In the genomic region with DNA sequence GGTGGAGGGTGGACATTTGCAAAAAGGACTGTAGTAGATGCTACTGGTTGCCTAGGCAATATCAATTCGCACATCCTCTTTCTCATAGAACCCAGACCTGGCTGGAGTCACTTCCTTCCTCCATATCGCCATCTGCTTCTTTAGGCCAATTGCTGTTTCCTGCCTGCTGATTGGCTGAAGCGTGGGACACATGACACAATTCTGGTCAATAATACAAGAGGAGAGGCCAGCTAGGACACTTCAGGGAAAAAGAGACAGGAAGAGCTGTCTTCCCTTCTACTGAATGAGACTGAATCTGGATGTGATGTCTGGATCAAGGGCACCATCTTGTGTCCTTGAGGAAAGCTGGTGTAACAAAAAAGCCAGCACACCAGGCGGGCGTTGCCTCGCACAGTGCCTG, we compare ENCODE assay signal across 16 cellular contexts. TPM values are rescaled to one million over a fixed set of nuclear protein-coding genes. Genes with fewer than 3 reads are reported as not detected.
DNase-seq lines count a peak whose midpoint lies in the region; ATAC-seq, FAIRE-seq and TF ChIP-seq lines count a peak whose summit lies in the region.
"Had no signal": no experiment of that assay in that cellular context is flagged by ENCODE, and none has a peak within 500 bp of the region (broad histone marks: within the 10 kb centered on the region; RNA-seq: fewer than 3 reads in every experiment).

No MANE protein-coding gene starts in this region.

- no peaks in the 10 kb centered on the region for H3K79me2 ChIP-seq in PC-3 (ENCODE audit: low read length)

- no peak overlapping the region for H3K27ac ChIP-seq in A549
- H3K27ac ChIP-seq in PC-3 (ENCODE audit: low read length), result no peak overlapping the region

- H3K27me3 ChIP-seq in PC-3 (ENCODE audit: low read length), result no peaks in the 10 kb centered on the region

- TF ChIP-seq RAD21 in A549 (conservative IDR thresholded peaks at IDR 0.05 in 1 of 2, IDR thresholded peaks at IDR 0.05 in 1 of 2), result peak; percentile 17 to 36; a peak in 2 of 5 replicates

- FAIRE-seq in A549 (lab: Jason Lieb, UNC), result no peak

- intact Hi-C loops in PC-3 (cut with micrococcal nuclease), result no loop called here

- BruUV-seq in PC-3 (replicated peaks; lab: Mats Ljungman, UMichigan), result no TSS peak

- H3K9me2 ChIP-seq in PC-3 (replicated peaks; ENCODE audit: low read length), result no peaks in the 10 kb centered on the region

- H3K9ac ChIP-seq in PC-3 (ENCODE audit: low read length), result no peak overlapping the region

- H2AFZ ChIP-seq in PC-3 (ENCODE audit: low read length), result no peak overlapping the region

- no peaks in the 10 kb centered on the region for H3K36me3 ChIP-seq in PC-3 (ENCODE audit: low read depth, low read length)

- WGBS in A549 (ENCODE audit: missing lambda C conversion rate), result 93% methylated on average over 6 of the region's 6 CpGs

- H3K9me3 ChIP-seq in A549 (peaks cover 14% of the 10 kb centered on the region; the same call in 2 of the 3 replicates), PC-3 (ENCODE audit: low read length) (no peaks in the 10 kb centered on the region)
- H3K9me3 ChIP-seq: mucosa of descending colon had no signal

- CTCF ChIA-PET in A549 (lab: Yijun Ruan, JAX), result interaction anchor here (1.1 to 9.3 kb wide), 4 partner anchors 8 to 258 kb away, joined by 3 to 167 read pairs (median 84); no protein-coding TSS in a partner anchor
- CTCF ChIA-PET in PC-3 (lab: Charles Lee), result no interaction called here

- no peak for TF ChIP-seq CTCF in A549 (IDR thresholded peaks at IDR 0.05)
- TF ChIP-seq CTCF in GM12865 (IDR thresholded peaks at IDR 0.05; ENCODE audit: insufficient read depth, low read depth, low read length, missing control alignments), result no peak
- TF ChIP-seq CTCF in PC-3 (conservative IDR thresholded peaks at IDR 0.05; ENCODE audit: low read depth, low read length), result peak; percentile 41; the same call in 1 of the 2 replicates

- TF ChIP-seq EP300 in A549 (IDR thresholded peaks at IDR 0.05), result no peak

- H3K4me2 ChIP-seq in A549 (no peak overlapping the region), PC-3 (ENCODE audit: low read length) (no peak overlapping the region)

- H3K4me1 ChIP-seq in A549 (no peaks in the 10 kb centered on the region), PC-3 (ENCODE audit: insufficient read depth, low read length) (peaks cover 5% of the 10 kb centered on the region)

- H4K20me1 ChIP-seq in PC-3 (ENCODE audit: low read length), result no peaks in the 10 kb centered on the region

- POLR2A ChIA-PET in A549 (lab: Yijun Ruan, JAX) (no interaction called here), PC-3 (lab: Charles Lee; ENCODE audit: unreplicated experiment) (no interaction called here)

- H3K4me3 ChIP-seq in A549 (no peak overlapping the region), GM12865 (ENCODE audit: low read depth, low read length) (no peak overlapping the region), PC-3 (ENCODE audit: low read length) (no peak overlapping the region)
- H3K4me3 ChIP-seq: mucosa of descending colon had no signal

- ATAC-seq in A549, result no peak
- no peak for ATAC-seq in PC-3
- peak; percentile 8 for ATAC-seq in esophagus mucosa
- ATAC-seq in HG02885 (IDR thresholded peaks at IDR 0.05; ENCODE audit: poor library complexity, unreplicated experiment), result no peak
- ATAC-seq in HG03432 (IDR thresholded peaks at IDR 0.05; ENCODE audit: unreplicated experiment), result no peak
- no peak for ATAC-seq in GM21576 (IDR thresholded peaks at IDR 0.05; ENCODE audit: unreplicated experiment)
- ATAC-seq: mucosa of descending colon had no signal

- H3F3A ChIP-seq in PC-3 (ENCODE audit: low read length, unreplicated experiment), result no peaks in the 10 kb centered on the region

- TF ChIP-seq POLR2A in A549 (IDR thresholded peaks at IDR 0.05; ENCODE audit: low read length), result no peak

- DNase-seq in A549 (ENCODE audit: low read depth in 1 of 2, low spot score in 1 of 2), result peak in 1 of 2 experiments; percentile 44
- peak; percentile 29 for DNase-seq in GM12865 (ENCODE audit: low read depth)
- peak; percentile 26 for DNase-seq in PC-3
- DNase-seq in nucleus accumbens (lab: John Stamatoyannopoulos, UW), result no peak
- DNase-seq: activated CD4-positive, alpha-beta T cell treated with anti-CD3 and anti-CD28 coated beads, Interleukin-2, amount 10 ng/mL, durations not matched to agents 24 days and 14 days; activated T-cell treated with anti-CD3 and anti-CD28 coated beads, Interleukin-2, amount 50 U/mL, for 48 hours; amygdala; cortex of kidney; immature natural killer cell; NCI-H526 treated with DMSO at 0.1 percent for 48 hours; T-helper 1 cell had no signal

TF ChIP-seq in A549, 52 proteins besides CTCF, POLR2A, EP300 and RAD21:
- TF ChIP-seq ZFP36 (IDR thresholded peaks at IDR 0.05; ENCODE audit: borderline replicate concordance, partially characterized antibody) (no peak), TFCP2L1 (CRISPR knock-in tag; IDR thresholded peaks at IDR 0.05) (no peak), EHMT2 (IDR thresholded peaks at IDR 0.05; ENCODE audit: low read depth) (no peak), KDM5A (IDR thresholded peaks at IDR 0.05) (no peak), NPAS2 (CRISPR knock-in tag; IDR thresholded peaks at IDR 0.05; ENCODE audit: borderline replicate concordance) (no peak), CHD4 (IDR thresholded peaks at IDR 0.05; ENCODE audit: borderline replicate concordance) (no peak), HES2 (IDR thresholded peaks at IDR 0.05) (no peak), ZNF302 (CRISPR knock-in tag; IDR thresholded peaks at IDR 0.05) (no peak), JUNB (IDR thresholded peaks at IDR 0.05) (no peak), SMC3 (IDR thresholded peaks at IDR 0.05) (no peak), USF2 (IDR thresholded peaks at IDR 0.05) (no peak), NR3C1 (IDR thresholded peaks at IDR 0.05) (no peak), E2F6 (IDR thresholded peaks at IDR 0.05; ENCODE audit: borderline replicate concordance, low read depth) (no peak), CHD2 (IDR thresholded peaks at IDR 0.05; ENCODE audit: low read length, partially characterized antibody) (no peak), HOXB5 (CRISPR knock-in tag; IDR thresholded peaks at IDR 0.05) (no peak)
TF ChIP-seq in A549: peak in this region for 0.

RNA-seq across cellular contexts. Expression of gene TRPV4, which starts 53.8 kb away (rescaled TPM):
- polyA plus RNA-seq in A549 (2011; rRNA removed), result 0.37 and 0.52 TPM in 2 replicates
- 0.15 and 0.26 TPM in 2 replicates for polyA plus RNA-seq in A549 (2012; cell fraction: cytosol; rRNA removed)
- 0.43 and 0.53 TPM in 2 replicates for polyA plus RNA-seq in A549 (2012; cell fraction: nucleus; rRNA removed)
- polyA plus RNA-seq in A549 (2017; fragmentation: RNase III; extraction: RNeasy Plus Mini Kit Qiagen cat#74134 plus additional on column Dnase treatment), result 0.05 to 0.15 TPM (median 0.09 TPM) in 3 replicates
- 0.88 and 1.2 TPM in 2 replicates for polyA minus RNA-seq in A549 (2011; rRNA and poly(A)+ RNA removed)
- total RNA-seq in PC-3 (2014; rRNA removed), result 1.6 and 2.4 TPM in 2 replicates
- total RNA-seq in esophagus mucosa, result 7.3 TPM
- total RNA-seq: activated CD4-positive, alpha-beta T cell treated with anti-CD3 and anti-CD28 coated beads, Interleukin-2, amount 10 ng/mL, durations not matched to agents 24 days and 14 days had no signal
- polyA plus RNA-seq: immature natural killer cell had no signal

Comparison
In these comparisons a context has a peak if more than half of its experiments do, and no peak if none do; other contexts are left out.
1. DNase-seq: peak in GM12865 (single experiment) and PC-3 (single experiment); none in nucleus accumbens (0 of 56).